Comparison of ENCODE assay signal across 16 cellular contexts in the genomic region with DNA sequence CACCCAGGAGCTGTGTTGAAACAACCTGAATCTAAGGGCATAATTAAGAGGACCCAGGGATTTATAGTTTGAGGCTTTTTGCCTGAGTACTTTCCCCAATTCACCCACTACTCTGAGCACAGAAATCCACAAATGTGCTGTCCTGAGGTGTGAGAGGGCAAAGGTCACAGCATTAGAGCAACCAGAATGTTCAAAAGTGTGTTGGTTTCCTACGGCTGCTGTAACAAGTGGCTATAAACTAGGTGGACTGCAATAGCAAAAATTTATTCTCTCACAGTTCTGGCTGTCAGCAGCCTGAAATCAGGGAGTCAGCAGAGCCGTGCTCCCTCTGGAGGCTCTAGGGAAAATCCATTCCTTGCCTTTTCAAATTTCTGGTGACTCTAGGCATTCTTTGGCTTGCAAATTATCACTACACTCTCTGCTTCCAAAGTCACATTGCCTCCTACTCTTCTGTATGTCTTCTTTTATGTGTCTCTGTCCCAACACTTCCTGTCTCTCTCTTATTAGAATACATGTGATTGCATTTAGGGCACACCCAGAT.
DNase-seq lines count a peak whose midpoint lies in the region; ATAC-seq, FAIRE-seq and TF ChIP-seq lines count a peak whose summit lies in the region.
"Had no signal": no experiment of that assay in that cellular context is flagged by ENCODE, and none has a peak within 500 bp of the region (broad histone marks: within the 10 kb centered on the region; RNA-seq: fewer than 3 reads in every experiment).

No MANE protein-coding gene starts in this region.

- 0 out of 3 replicates have a peak, but pooled peaks cover 9% of the 10 kb centered on the region for H3K4me1 ChIP-seq in A549
- H3K4me1 ChIP-seq: right atrium auricular region, testis had no signal

- peaks cover 4% of the 10 kb centered on the region for H3K27me3 ChIP-seq in CD4-positive, alpha-beta T cell (ENCODE audit: control insufficient read depth, insufficient read depth, low read length)
- H3K27me3 ChIP-seq: BLaER1, right atrium auricular region, testis had no signal

- peaks cover 1% of the 10 kb centered on the region for H3K9me3 Mint-ChIP-seq in CD4-positive, alpha-beta T cell

- H3K27ac ChIP-seq in A549, result no peak overlapping the region
- no peak overlapping the region for H3K27ac ChIP-seq in CD4-positive, alpha-beta T cell (ENCODE audit: low read depth, low read length)
- H3K27ac ChIP-seq: BLaER1, right atrium auricular region, testis had no signal

- WGBS in A549 (ENCODE audit: missing lambda C conversion rate), result 56% methylated on average over 2 of the region's 2 CpGs

- no peak for FAIRE-seq in A549 (lab: Jason Lieb, UNC)
- FAIRE-seq: H54, K562, RCC 7860 had no signal

- DNase-seq in A549 (ENCODE audit: low read depth in 1 of 2, low spot score in 1 of 2) (peak in 1 of 2 experiments; percentile 18), HCEC 1CT (peak; percentile 46), amniotic epithelial cell (ENCODE audit: low read depth) (peak; percentile 7), head of caudate nucleus (peak in 29 of 42 donors; percentile 2 to 72 (median 26)), T-helper 9 cell (no peak)
- no peak for DNase-seq in CD4-positive, alpha-beta T cell
- DNase-seq: activated T-cell treated with anti-CD3 and anti-CD28 coated beads, Interleukin-2, amount 50 U/mL, for 24 hours; cerebellar nuclear complex; testis had no signal

- TF ChIP-seq RAD21 in A549 (conservative IDR thresholded peaks at IDR 0.05 in 1 of 2, IDR thresholded peaks at IDR 0.05 in 1 of 2), result peak; percentile 44 to 52; a peak in 3 of 5 replicates

- ATAC-seq in A549, result peak; percentile 72 to 78
- ATAC-seq in CD4-positive, alpha-beta T cell (ENCODE audit: poor library complexity), result no peak
- ATAC-seq in GM19395 (IDR thresholded peaks at IDR 0.05; ENCODE audit: unreplicated experiment), result no peak
- ATAC-seq in HG02870 (IDR thresholded peaks at IDR 0.05; ENCODE audit: unreplicated experiment), result no peak
- ATAC-seq: K562 had no signal

- no peak overlapping the region for H3K27ac Mint-ChIP-seq in CD4-positive, alpha-beta T cell
- H3K27ac Mint-ChIP-seq: activated T-cell treated with anti-CD3 and anti-CD28 coated beads, Interleukin-2, amount 50 U/mL, for 24 hours had no signal

- intact Hi-C loops in head of caudate nucleus (cut with DNase I), result no loop called here
- intact Hi-C loops in CD4-positive, alpha-beta T cell (cut with DNase I, micrococcal nuclease), result no loop called here

- peaks cover 6% of the 10 kb centered on the region for H3K36me3 Mint-ChIP-seq in CD4-positive, alpha-beta T cell (ENCODE audit: low read depth)

- H3K4me3 Mint-ChIP-seq in CD4-positive, alpha-beta T cell, result no peak overlapping the region
- H3K4me3 Mint-ChIP-seq: activated T-cell treated with anti-CD3 and anti-CD28 coated beads, Interleukin-2, amount 50 U/mL, for 24 hours had no signal

- no peak for TF ChIP-seq POLR2A in A549 (IDR thresholded peaks at IDR 0.05; ENCODE audit: low read length)

- CTCF ChIA-PET in A549 (lab: Yijun Ruan, JAX), result interaction anchor here (1.5 to 3.3 kb wide), 4 partner anchors 8 to 91 kb away, joined by 6 to 13 read pairs (median 8); a partner anchor contains a TSS
- CTCF ChIA-PET in CD4-positive, alpha-beta T cell (lab: Charles Lee), result no interaction called here

- POLR2A ChIA-PET in A549 (lab: Yijun Ruan, JAX), result interaction anchor here (0.5 kb wide), 1 partner anchor 17 kb away, joined by 3 read pairs; no protein-coding TSS in a partner anchor
- POLR2A ChIA-PET in CD4-positive, alpha-beta T cell (lab: Charles Lee), result no interaction called here

- no peak overlapping the region for H3K4me3 ChIP-seq in A549
- H3K4me3 ChIP-seq: BLaER1, K562, right atrium auricular region, testis had no signal

- peaks cover 15% of the 10 kb centered on the region for H3K27me3 Mint-ChIP-seq in CD4-positive, alpha-beta T cell
- H3K27me3 Mint-ChIP-seq: activated T-cell treated with anti-CD3 and anti-CD28 coated beads, Interleukin-2, amount 50 U/mL, for 24 hours had no signal

- no peak overlapping the region for H3K4me2 ChIP-seq in A549
- H3K4me2 ChIP-seq: BLaER1 had no signal

- TF ChIP-seq CTCF in A549 (IDR thresholded peaks at IDR 0.05), result peak; percentile 45
- no peak for TF ChIP-seq CTCF in CD4-positive, alpha-beta T cell (IDR thresholded peaks at IDR 0.05)

- no peak for TF ChIP-seq EP300 in A549 (IDR thresholded peaks at IDR 0.05)

- H3K9me3 ChIP-seq in A549, result no peaks in the 10 kb centered on the region
- H3K9me3 ChIP-seq in CD4-positive, alpha-beta T cell (ENCODE audit: control insufficient read depth, low read length), result no peaks in the 10 kb centered on the region
- H3K9me3 ChIP-seq: BLaER1, right atrium auricular region, testis had no signal

- no peaks in the 10 kb centered on the region for H3K4me1 Mint-ChIP-seq in CD4-positive, alpha-beta T cell (ENCODE audit: low read depth)

TF ChIP-seq in A549, 52 proteins besides CTCF, POLR2A, EP300 and RAD21:
- TF ChIP-seq ZSCAN20 (CRISPR knock-in tag; IDR thresholded peaks at IDR 0.05) (no peak), FOXS1 (CRISPR knock-in tag; IDR thresholded peaks at IDR 0.05) (no peak), ESRRA (IDR thresholded peaks at IDR 0.05; ENCODE audit: borderline replicate concordance, low read length) (no peak), EHMT2 (IDR thresholded peaks at IDR 0.05; ENCODE audit: low read depth) (no peak), SMC3 (IDR thresholded peaks at IDR 0.05) (peak; percentile 57)
- TF ChIP-seq, protein P1, sequence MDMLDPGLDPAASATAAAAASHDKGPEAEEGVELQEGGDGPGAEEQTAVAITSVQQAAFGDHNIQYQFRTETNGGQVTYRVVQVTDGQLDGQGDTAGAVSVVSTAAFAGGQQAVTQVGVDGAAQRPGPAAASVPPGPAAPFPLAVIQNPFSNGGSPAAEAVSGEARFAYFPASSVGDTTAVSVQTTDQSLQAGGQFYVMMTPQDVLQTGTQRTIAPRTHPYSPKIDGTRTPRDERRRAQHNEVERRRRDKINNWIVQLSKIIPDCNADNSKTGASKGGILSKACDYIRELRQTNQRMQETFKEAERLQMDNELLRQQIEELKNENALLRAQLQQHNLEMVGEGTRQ (IDR thresholded peaks at IDR 0.05), result no peak
- TF ChIP-seq, protein P2, sequence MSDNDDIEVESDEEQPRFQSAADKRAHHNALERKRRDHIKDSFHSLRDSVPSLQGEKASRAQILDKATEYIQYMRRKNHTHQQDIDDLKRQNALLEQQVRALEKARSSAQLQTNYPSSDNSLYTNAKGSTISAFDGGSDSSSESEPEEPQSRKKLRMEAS (IDR thresholded peaks at IDR 0.05), result no peak
TF ChIP-seq in A549: peak in this region for 1.

Comparison
In these comparisons a context has a peak if more than half of its experiments do, and no peak if none do; other contexts are left out.
1. ATAC-seq: peak in A549 (2 of 2); none in CD4-positive, alpha-beta T cell (single experiment), GM19395 (single experiment) and HG02870 (single experiment).
2. DNase-seq: peak in HCEC 1CT (single experiment), amniotic epithelial cell (single experiment) and head of caudate nucleus (29 of 42); none in T-helper 9 cell (single experiment) and CD4-positive, alpha-beta T cell (0 of 10).